ENCODE assay signal across 2 cellular contexts in genomic region chr2:218002792-218003191, GRCh38.
TF ChIP-seq lines count a peak whose summit lies in the region.

Gene TNS1 (minus strand): TSS chr2:218002995. CDS start chr2:218002872, 123 bp downstream.

TF ChIP-seq in H1, 55 proteins besides CTCF, POLR2A, EP300 and RAD21 (continued from another document):
- TF ChIP-seq MAX (IDR thresholded peaks at IDR 0.05): no peak
- no peak for TF ChIP-seq PHF8 (conservative IDR thresholded peaks at IDR 0.05; ENCODE audit: low read depth, low read length)
- no peak for TF ChIP-seq E2F6 (IDR thresholded peaks at IDR 0.05)
- TF ChIP-seq TAF7 (optimal IDR thresholded peaks at IDR 0.05; ENCODE audit: borderline replicate concordance, low read depth, low read length): no peak

TF ChIP-seq in GM12891, 5 proteins besides CTCF, POLR2A, EP300 and RAD21 (continued from another document):
- TF ChIP-seq TAF1 (IDR thresholded peaks at IDR 0.05; ENCODE audit: low read depth, low read length) (no peak), POU2F2 (IDR thresholded peaks at IDR 0.05; ENCODE audit: low read depth, low read length) (no peak)
